Comparison of ENCODE assay signal across 18 cellular contexts in genomic region chr15:48652510-48653076, GRCh38.
"Had no signal": no experiment of that assay in that cellular context is flagged by ENCODE, and none has a peak within 500 bp of the region (broad histone marks: within the 10 kb centered on the region; RNA-seq: fewer than 3 reads in every experiment).

No MANE protein-coding gene starts in this region.

- ATAC-seq: left lung, lower lobe of right lung, psoas muscle had no signal

- H3K4me3 ChIP-seq: gastrocnemius medialis, left lung, lower lobe of right lung, psoas muscle, sigmoid colon, skin epidermis, stomach had no signal

- DNase-seq: dermis blood vessel endothelial cell; endodermal cell; erythroblast; glutamatergic neuron; immature natural killer cell; left lung; lower lobe of right lung; naive B cell; occipital lobe; retina; sigmoid colon; stimulated activated CD4-positive, alpha-beta T cell treated with anti-CD3 and anti-CD28 coated beads, Interleukin-2, amount 100 ng/mL, for 24 hours; stimulated activated CD4-positive, alpha-beta T cell treated with anti-CD3 and anti-CD28 coated beads, Interleukin-4, amount 100 ng/mL, for 4 hours; stimulated activated naive CD4-positive, alpha-beta T cell; stomach had no signal

- H3K9me3 ChIP-seq: gastrocnemius medialis, left lung, lower lobe of right lung, psoas muscle, sigmoid colon, stomach had no signal

- H3K27me3 ChIP-seq: gastrocnemius medialis, left lung, sigmoid colon, stomach had no signal

- H3K36me3 ChIP-seq: gastrocnemius medialis, left lung, lower lobe of right lung, sigmoid colon, stomach had no signal

- H3K27ac ChIP-seq: gastrocnemius medialis, left lung, lower lobe of right lung, psoas muscle, stomach had no signal

- H3K4me1 ChIP-seq: gastrocnemius medialis, left lung, lower lobe of right lung, psoas muscle, sigmoid colon, stomach had no signal
